Comparison of ENCODE assay signal across 30 cellular contexts in the genomic region with DNA sequence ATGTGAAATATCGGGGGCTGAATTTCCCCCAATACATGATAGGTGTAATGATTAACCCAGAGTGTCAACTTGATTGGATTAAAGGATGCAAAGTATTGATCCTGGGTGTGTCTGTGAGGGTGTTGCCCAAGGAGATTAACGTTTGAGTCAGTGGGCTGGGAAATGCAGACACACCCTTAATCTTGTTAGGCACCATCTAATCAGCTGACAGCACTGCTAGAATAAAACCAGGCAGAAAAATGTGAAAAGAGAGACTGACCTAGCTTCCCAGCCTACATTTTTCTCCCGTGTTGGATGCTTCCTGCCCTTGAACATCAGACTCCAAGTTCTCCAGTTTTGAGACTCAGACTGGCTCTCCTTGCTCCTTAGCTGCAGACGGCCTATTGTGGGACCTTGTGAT.
"Had no signal": no experiment of that assay in that cellular context is flagged by ENCODE, and none has a peak within 500 bp of the region (broad histone marks: within the 10 kb centered on the region; RNA-seq: fewer than 3 reads in every experiment).

No MANE protein-coding gene starts in this region.

- H3K36me3 Mint-ChIP-seq: activated naive CD8-positive, alpha-beta T cell had no signal

- H3K9me3 ChIP-seq: heart left ventricle had no signal

- ATAC-seq: activated CD8-positive, alpha-beta T cell treated with anti-CD3 and anti-CD28 coated beads for 36 hours; activated T-cell treated with anti-CD3 and anti-CD28 coated beads, Interleukin-2, amount 50 U/mL, for 4 hours; activated T-helper 17 cell treated with anti-CD3 and anti-CD28 coated beads, Interleukin-2, amount 50 U/mL, for 72 hours; effector memory CD8-positive, alpha-beta T cell; esophagus mucosa; heart left ventricle; T-helper 17 cell; WTC11 had no signal

- H3K4me1 Mint-ChIP-seq: activated CD4-positive, alpha-beta T cell treated with anti-CD3 and anti-CD28 coated beads, Interleukin-2, amount 10 ng/mL, durations not matched to agents 7 days and 5 days; activated T-helper 17 cell treated with anti-CD3 and anti-CD28 coated beads, Interleukin-2, amount 50 U/mL, for 72 hours; central memory CD8-positive, alpha-beta T cell; T-helper 17 cell; WTC11 had no signal

- H3K27ac Mint-ChIP-seq: activated CD4-positive, alpha-beta T cell treated with anti-CD3 and anti-CD28 coated beads, Interleukin-2, amount 10 ng/mL, durations not matched to agents 7 days and 5 days; activated CD8-positive, alpha-beta T cell treated with anti-CD3 and anti-CD28 coated beads for 36 hours; activated naive CD8-positive, alpha-beta T cell; activated T-helper 17 cell treated with anti-CD3 and anti-CD28 coated beads, Interleukin-2, amount 50 U/mL, for 72 hours; dendritic cell treated with granulocyte-macrophage colony-stimulating factor and Interleukin-4, amounts not matched to agents 40 ng/mL and 50 ng/mL, for 4 days; effector memory CD8-positive, alpha-beta T cell; T-helper 17 cell; T-helper 2 cell treated with Interferon-gamma antibody and Interleukin-4, amounts not matched to agents 5 μg/mL and 100 μg/mL, for 36 hours; WTC11 had no signal

- H3K4me3 ChIP-seq: coronary artery, dorsolateral prefrontal cortex, heart left ventricle had no signal

- H3K4me3 Mint-ChIP-seq: activated CD4-positive, alpha-beta T cell treated with anti-CD3 and anti-CD28 coated beads, Interleukin-2, amount 10 ng/mL, durations not matched to agents 7 days and 5 days; activated CD8-positive, alpha-beta T cell treated with anti-CD3 and anti-CD28 coated beads for 36 hours; activated naive CD8-positive, alpha-beta T cell; activated T-cell treated with anti-CD3 and anti-CD28 coated beads, Interleukin-2, amount 50 U/mL, for 4 hours; activated T-helper 17 cell treated with anti-CD3 and anti-CD28 coated beads, Interleukin-2, amount 50 U/mL, for 72 hours; central memory CD8-positive, alpha-beta T cell; dendritic cell treated with granulocyte-macrophage colony-stimulating factor and Interleukin-4, amounts not matched to agents 40 ng/mL and 50 ng/mL, for 4 days; effector memory CD8-positive, alpha-beta T cell; T-helper 17 cell; T-helper 2 cell treated with Interferon-gamma antibody and Interleukin-4, amounts not matched to agents 5 μg/mL and 100 μg/mL, for 36 hours; WTC11 had no signal

- H3K9me3 Mint-ChIP-seq: activated CD4-positive, alpha-beta T cell treated with anti-CD3 and anti-CD28 coated beads, Interleukin-2, amount 10 ng/mL, durations not matched to agents 7 days and 5 days; activated CD8-positive, alpha-beta T cell treated with anti-CD3 and anti-CD28 coated beads for 36 hours; dendritic cell treated with granulocyte-macrophage colony-stimulating factor and Interleukin-4, amounts not matched to agents 40 ng/mL and 50 ng/mL, for 4 days; T-helper 2 cell treated with Interferon-gamma antibody and Interleukin-4, amounts not matched to agents 5 μg/mL and 100 μg/mL, for 36 hours had no signal

- H3K4me1 ChIP-seq: heart left ventricle had no signal

- H3K27ac ChIP-seq: brain microvascular endothelial cell, coronary artery, dorsolateral prefrontal cortex, heart left ventricle had no signal

- H3K27me3 ChIP-seq: brain microvascular endothelial cell, dorsolateral prefrontal cortex, heart left ventricle had no signal

- H3K27me3 Mint-ChIP-seq: activated CD4-positive, alpha-beta T cell treated with anti-CD3 and anti-CD28 coated beads, Interleukin-2, amount 10 ng/mL, durations not matched to agents 7 days and 5 days; activated CD8-positive, alpha-beta T cell treated with anti-CD3 and anti-CD28 coated beads for 36 hours; activated naive CD8-positive, alpha-beta T cell; activated T-helper 17 cell treated with anti-CD3 and anti-CD28 coated beads, Interleukin-2, amount 50 U/mL, for 72 hours; central memory CD8-positive, alpha-beta T cell; dendritic cell treated with granulocyte-macrophage colony-stimulating factor and Interleukin-4, amounts not matched to agents 40 ng/mL and 50 ng/mL, for 4 days; effector memory CD8-positive, alpha-beta T cell; T-helper 17 cell had no signal

- DNase-seq: activated CD4-positive, alpha-beta T cell treated with anti-CD3 and anti-CD28 coated beads for 1 hour; activated CD4-positive, alpha-beta T cell treated with anti-CD3 and anti-CD28 coated beads for 4 hours; activated CD4-positive, alpha-beta T cell treated with anti-CD3 and anti-CD28 coated beads, Interleukin-2, amount 10 ng/mL, durations not matched to agents 7 days and 5 days; activated CD4-positive, alpha-beta T cell treated with anti-CD3 and anti-CD28 coated beads, Interleukin-2, amount 50 U/mL, for 48 hours; activated CD8-positive, alpha-beta memory T cell treated with anti-CD3 and anti-CD28 coated beads for 24 hours; activated CD8-positive, alpha-beta T cell treated with anti-CD3 and anti-CD28 coated beads for 36 hours; activated effector memory CD4-positive, alpha-beta T cell treated with Interleukin-2 at 50 U/mL for 16 hours; activated gamma-delta T cell treated with Interleukin-2 at 50 U/mL for 16 hours; activated naive CD4-positive, alpha-beta T cell treated with anti-CD3 and anti-CD28 coated beads, Interleukin-2, amount 50 U/mL, for 16 hours; activated naive CD4-positive, alpha-beta T cell treated with Interleukin-2 at 50 U/mL for 16 hours; activated T-cell treated with anti-CD3 and anti-CD28 coated beads, Interleukin-2, amount 50 U/mL, for 4 hours; amniotic stem cell; anterior cingulate cortex; brain microvascular endothelial cell; dorsolateral prefrontal cortex; effector CD4-positive, alpha-beta T cell; effector memory CD8-positive, alpha-beta T cell; foreskin fibroblast; heart left ventricle; T-helper 1 cell; T-helper 17 cell; T1000 had no signal

- H3K36me3 ChIP-seq: brain microvascular endothelial cell, heart left ventricle had no signal
